In genomic region chr10:120783098-120783497, GRCh38 we compare ENCODE assay signal across 32 cellular contexts.
"Had no signal": no experiment of that assay in that cellular context is flagged by ENCODE, and none has a peak within 500 bp of the region (broad histone marks: within the 10 kb centered on the region; RNA-seq: fewer than 3 reads in every experiment).

No MANE protein-coding gene starts in this region.

- DNase-seq: Karpas-422, Kasumi-1, MM.1S, MV-4-11, NCI-H1048, NCI-H1092, NCI-H1092 treated with DMSO at 0.1 percent for 48 hours, NCI-H1105, NCI-H1105 treated with DMSO at 0.1 percent for 48 hours, NCI-H1417 treated with DMSO at 0.1 percent for 48 hours, NCI-H1436, NCI-H1436 treated with DMSO at 0.1 percent for 48 hours, NCI-H146, NCI-H1694, NCI-H1694 treated with DMSO at 0.1 percent for 48 hours, NCI-H187, NCI-H187 treated with DMSO at 0.1 percent for 48 hours, NCI-H1930, NCI-H2029, NCI-H2029 treated with DMSO at 0.1 percent for 48 hours, NCI-H2081, NCI-H2081 treated with DMSO at 0.1 percent for 48 hours, NCI-H2107, NCI-H2171, NCI-H2171 treated with DMSO at 0.1 percent for 48 hours, NCI-H2227 treated with DMSO at 0.1 percent for 48 hours, NCI-H226, NCI-H345, NCI-H510A, NCI-H510A treated with DMSO at 0.1 percent for 48 hours, NCI-H524 had no signal

- H3K4me3 ChIP-seq: MG63 had no signal

- H3K27me3 ChIP-seq: MG63 had no signal

- H3K9me3 ChIP-seq: MG63 had no signal

- H3K36me3 ChIP-seq: MG63 had no signal
